ENCODE assay signal across 13 cellular contexts in the genomic region with DNA sequence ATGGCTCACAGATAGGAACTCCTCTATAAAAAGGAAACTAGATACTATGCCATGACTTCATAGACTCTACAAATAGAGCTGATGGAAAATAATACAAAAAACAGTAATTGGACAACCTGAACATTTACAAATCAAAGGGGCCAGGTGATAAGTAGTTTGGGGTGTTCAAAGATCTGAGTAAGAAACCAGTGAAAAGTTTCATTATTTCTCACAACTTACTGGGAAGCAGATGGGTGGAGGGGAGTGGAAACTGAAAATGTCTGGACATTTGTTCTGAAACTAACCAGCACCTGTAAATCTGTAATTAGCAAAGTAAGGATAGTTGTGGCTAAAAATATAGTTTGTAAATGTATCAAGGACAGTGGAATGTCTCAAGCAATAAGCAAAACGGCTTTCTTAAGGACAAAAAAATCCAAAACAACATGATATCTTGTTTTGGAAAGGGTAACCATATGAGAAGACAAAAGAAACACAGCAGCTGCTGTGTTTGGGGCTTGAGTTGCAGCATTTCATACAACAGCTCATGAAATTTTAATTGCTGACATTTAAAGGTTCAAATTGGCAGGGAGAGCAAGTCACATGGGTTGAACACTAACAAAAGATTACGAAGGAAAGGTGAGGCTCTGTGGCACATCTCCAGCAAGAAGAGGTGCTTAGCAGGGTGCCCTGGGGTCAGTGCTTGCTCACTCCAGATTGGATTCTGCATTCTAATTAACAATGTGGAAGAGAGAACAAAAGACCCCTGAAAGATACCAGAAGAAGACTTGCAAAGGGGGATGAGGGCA. TPM values are rescaled to one million over a fixed set of nuclear protein-coding genes. Genes with fewer than 3 reads are reported as not detected.
DNase-seq lines count a peak whose midpoint lies in the region; ATAC-seq, FAIRE-seq and TF ChIP-seq lines count a peak whose summit lies in the region.
"Had no signal": no experiment of that assay in that cellular context is flagged by ENCODE, and none has a peak within 500 bp of the region (broad histone marks: within the 10 kb centered on the region; RNA-seq: fewer than 3 reads in every experiment).

No MANE protein-coding gene starts in this region.

- H3K9me3 Mint-ChIP-seq in activated T-cell treated with anti-CD3 and anti-CD28 coated beads, Interleukin-2, amount 50 U/mL, for 72 hours: no peaks in the 10 kb centered on the region
- no peaks in the 10 kb centered on the region for H3K9me3 Mint-ChIP-seq in activated T-cell treated with anti-CD3 and anti-CD28 coated beads, Interleukin-2, amount 50 U/mL, for 24 hours
- H3K9me3 Mint-ChIP-seq: activated B cell treated with CpG ODN at 0.5 μM for 24 hours; activated T-cell treated with anti-CD3 and anti-CD28 coated beads, Interleukin-2, amount 50 U/mL, for 4 hours had no signal

- SMC1A ChIA-PET in GM12878 (lab: Charles Lee; ENCODE audit: uncharacterized antibody, unreplicated experiment): interaction anchor here (1.2 to 2.1 kb wide), 3 partner anchors 22 to 70 kb away, joined by 4 to 5 read pairs (median 4); no protein-coding TSS in a partner anchor

- POLR2A ChIA-PET in GM12878 (lab: Charles Lee): interaction anchor here (0.5 to 0.6 kb wide), 2 partner anchors 82 to 1935 kb away, joined by 3 read pairs; no protein-coding TSS in a partner anchor

- 3% methylated on average over 2 of the region's 2 CpGs for WGBS in GM12878 (ENCODE audit: insufficient coverage, insufficient replicate concordance, low lambda C conversion rate, missing lambda C conversion rate)

- H4K20me1 ChIP-seq in MM.1S (ENCODE audit: insufficient read depth, low read length) (no peaks in the 10 kb centered on the region), GM12878 (ENCODE audit: control insufficient read depth, insufficient read depth) (no peaks in the 10 kb centered on the region)

- FAIRE-seq in GM12878 (lab: Jason Lieb, UNC): peak; percentile 68
- FAIRE-seq: astrocyte had no signal

- no peaks in the 10 kb centered on the region for H3K27me3 ChIP-seq in MM.1S (replicated peaks; ENCODE audit: insufficient read depth, low read length)
- no peaks in the 10 kb centered on the region for H3K27me3 ChIP-seq in GM12878 (replicated peaks in 1 of 2; ENCODE audit: control insufficient read depth in 2 of 2, insufficient read depth in 2 of 2, low read length in 1 of 2)
- no peaks in the 10 kb centered on the region for H3K27me3 ChIP-seq in uterus

- peak overlapping the region; percentile 46; the same call in 1 of the 2 replicates for H3K27ac ChIP-seq in MM.1S (ENCODE audit: low read length)
- no peak overlapping the region; the same call in 1 of the 2 replicates for H3K27ac ChIP-seq in GM12878 (ENCODE audit: control insufficient read depth, insufficient read depth)
- peak overlapping the region; percentile 15 to 22 for H3K27ac ChIP-seq in uterus

- H3K79me2 ChIP-seq in MM.1S (ENCODE audit: low read length) (no peaks in the 10 kb centered on the region), GM12878 (ENCODE audit: control insufficient read depth, insufficient read depth, low read length) (no peaks in the 10 kb centered on the region)

- intact Hi-C loops in GM12878 (cut with micrococcal nuclease; ENCODE audit: unreplicated experiment) (loop anchor here (5.0 kb wide), 2 partner anchors 127 to 142 kb away; no protein-coding TSS in a partner anchor), uterus (cut with DNase I; ENCODE audit: low total_unique reads) (no loop called here)

- H3F3A ChIP-seq in MM.1S (ENCODE audit: insufficient read depth, low read length): peaks cover 12% of the 10 kb centered on the region

- H3K4me1 ChIP-seq in MM.1S (ENCODE audit: low read length) (peaks cover 35% of the 10 kb centered on the region), GM12878 (ENCODE audit: control insufficient read depth, insufficient read depth, low read length) (peaks cover 20% of the 10 kb centered on the region), uterus (no peaks in the 10 kb centered on the region)

- H3K36me3 ChIP-seq in MM.1S (replicated peaks; ENCODE audit: insufficient read depth, low read length): no peaks in the 10 kb centered on the region
- no peaks in the 10 kb centered on the region for H3K36me3 ChIP-seq in GM12878 (ENCODE audit: control insufficient read depth in 2 of 2, insufficient read depth in 2 of 2, low read length in 1 of 2)
- H3K36me3 ChIP-seq in uterus: no peaks in the 10 kb centered on the region

- H3K27ac Mint-ChIP-seq in activated T-cell treated with anti-CD3 and anti-CD28 coated beads, Interleukin-2, amount 50 U/mL, for 72 hours: peak overlapping the region; percentile 9
- H3K27ac Mint-ChIP-seq in activated T-cell treated with anti-CD3 and anti-CD28 coated beads, Interleukin-2, amount 50 U/mL, for 24 hours: no peak overlapping the region
- H3K27ac Mint-ChIP-seq: activated B cell treated with CpG ODN at 0.5 μM for 24 hours; naive thymus-derived CD4-positive, alpha-beta T cell had no signal

- DNase-seq in activated T-cell treated with anti-CD3 and anti-CD28 coated beads, Interleukin-2, amount 50 U/mL, for 72 hours: no peak
- DNase-seq in activated T-cell treated with anti-CD3 and anti-CD28 coated beads, Interleukin-2, amount 50 U/mL, for 24 hours: no peak
- DNase-seq in MM.1S: peak; percentile 37
- DNase-seq in GM12878 (ENCODE audit: low read depth, low spot score): peak; percentile 26
- no peak for DNase-seq in uterus
- DNase-seq in NCI-H1930 (lab: John Stamatoyannopoulos, UW): no peak
- DNase-seq: activated B cell treated with CpG ODN at 0.5 μM for 24 hours; activated T-cell treated with anti-CD3 and anti-CD28 coated beads, Interleukin-2, amount 50 U/mL, for 4 hours; naive thymus-derived CD4-positive, alpha-beta T cell; NCI-H1048 had no signal

- CTCF ChIA-PET in GM12878 (lab: Yijun Ruan, JAX): interaction anchor here (0.6 to 1.0 kb wide), 3 partner anchors 91 to 279 kb away, joined by 3 to 4 read pairs (median 3); no protein-coding TSS in a partner anchor

- H3K4me2 ChIP-seq in MM.1S (ENCODE audit: low read depth, low read length) (peak overlapping the region; percentile 71), GM12878 (ENCODE audit: control insufficient read depth, insufficient read depth) (peak overlapping the region; percentile 46; the same call in 1 of the 2 replicates)

- no TSS peak for BruUV-seq in GM12878 (replicated peaks; lab: Mats Ljungman, UMichigan)

- peak in 1 of 2 experiments; percentile 52; a peak in 1 of 4 replicates for TF ChIP-seq EP300 in GM12878 (IDR thresholded peaks at IDR 0.05; ENCODE audit: borderline replicate concordance in 1 of 2, control insufficient read depth in 1 of 2, low read depth in 2 of 2, low read length in 2 of 2)

- H2AFZ ChIP-seq in MM.1S (ENCODE audit: low read length): no peak overlapping the region
- H2AFZ ChIP-seq in GM12878 (ENCODE audit: control insufficient read depth, low read depth, low read length): no peak overlapping the region

- in situ Hi-C loops in GM12878 (cut with MboI): no loop called here

- H3K4me3 Mint-ChIP-seq in activated T-cell treated with anti-CD3 and anti-CD28 coated beads, Interleukin-2, amount 50 U/mL, for 72 hours: no peak overlapping the region
- no peak overlapping the region for H3K4me3 Mint-ChIP-seq in activated T-cell treated with anti-CD3 and anti-CD28 coated beads, Interleukin-2, amount 50 U/mL, for 24 hours
- H3K4me3 Mint-ChIP-seq: activated B cell treated with CpG ODN at 0.5 μM for 24 hours; activated T-cell treated with anti-CD3 and anti-CD28 coated beads, Interleukin-2, amount 50 U/mL, for 4 hours; naive thymus-derived CD4-positive, alpha-beta T cell had no signal

- H3K4me3 ChIP-seq in MM.1S (ENCODE audit: low read length): peak overlapping the region; percentile 15
- no peak overlapping the region for H3K4me3 ChIP-seq in GM12878
- H3K4me3 ChIP-seq in uterus: no peak overlapping the region

- no peaks in the 10 kb centered on the region for H3K9me2 ChIP-seq in MM.1S (replicated peaks; ENCODE audit: insufficient read depth, low read length)

- TF ChIP-seq CTCF in MM.1S (IDR thresholded peaks at IDR 0.05; ENCODE audit: low read length) (no peak), GM12878 (IDR thresholded peaks at IDR 0.05 in 2 of 3, conservative IDR thresholded peaks at IDR 0.05 in 1 of 3; ENCODE audit: control insufficient read depth in 2 of 3, extremely low read depth in 1 of 3, insufficient read depth in 1 of 3, low read depth in 3 of 3, low read length in 3 of 3) (no peak), uterus (IDR thresholded peaks at IDR 0.05) (no peak)

- H3K36me3 Mint-ChIP-seq in activated T-cell treated with anti-CD3 and anti-CD28 coated beads, Interleukin-2, amount 50 U/mL, for 72 hours (ENCODE audit: insufficient read depth in 2 of 2): no peaks in the 10 kb centered on the region
- no peaks in the 10 kb centered on the region for H3K36me3 Mint-ChIP-seq in activated T-cell treated with anti-CD3 and anti-CD28 coated beads, Interleukin-2, amount 50 U/mL, for 24 hours (ENCODE audit: low read depth)
- H3K36me3 Mint-ChIP-seq: naive thymus-derived CD4-positive, alpha-beta T cell had no signal

- H3K9me3 ChIP-seq in MM.1S (replicated peaks; ENCODE audit: insufficient read depth, low read length) (no peaks in the 10 kb centered on the region), GM12878 (replicated peaks; ENCODE audit: control insufficient read depth, insufficient read depth, low read length) (no peaks in the 10 kb centered on the region), uterus (no peaks in the 10 kb centered on the region)

- peaks cover 15% of the 10 kb centered on the region for H3K4me1 Mint-ChIP-seq in activated T-cell treated with anti-CD3 and anti-CD28 coated beads, Interleukin-2, amount 50 U/mL, for 72 hours (ENCODE audit: low read depth)
- H3K4me1 Mint-ChIP-seq in activated T-cell treated with anti-CD3 and anti-CD28 coated beads, Interleukin-2, amount 50 U/mL, for 24 hours (ENCODE audit: low read depth): peaks cover 7% of the 10 kb centered on the region
- H3K4me1 Mint-ChIP-seq: activated B cell treated with CpG ODN at 0.5 μM for 24 hours had no signal

- no peak for ATAC-seq in activated T-cell treated with anti-CD3 and anti-CD28 coated beads, Interleukin-2, amount 50 U/mL, for 72 hours (replicated peaks in 1 of 2)
- ATAC-seq in GM12878 (peak; percentile 74), GM21786 (IDR thresholded peaks at IDR 0.05; ENCODE audit: unreplicated experiment) (no peak), HG02763 (IDR thresholded peaks at IDR 0.05; ENCODE audit: unreplicated experiment) (no peak)
- ATAC-seq: activated T-cell treated with anti-CD3 and anti-CD28 coated beads, Interleukin-2, amount 50 U/mL, for 4 hours; naive thymus-derived CD4-positive, alpha-beta T cell had no signal

- H3K9ac ChIP-seq in MM.1S (ENCODE audit: low read length) (peak overlapping the region; percentile 7; the same call in 1 of the 2 replicates), GM12878 (ENCODE audit: control insufficient read depth, insufficient read depth, low read length) (no peak overlapping the region)

- RAD21 ChIA-PET in GM12878 (lab: Charles Lee; ENCODE audit: unreplicated experiment): interaction anchor here (1.1 kb wide), 1 partner anchor 46 kb away, joined by 4 read pairs; no protein-coding TSS in a partner anchor

- no peak for TF ChIP-seq RAD21 in GM12878 (IDR thresholded peaks at IDR 0.05; ENCODE audit: insufficient read depth, low read depth, low read length)

- H3K27me3 Mint-ChIP-seq in activated T-cell treated with anti-CD3 and anti-CD28 coated beads, Interleukin-2, amount 50 U/mL, for 72 hours (ENCODE audit: low read depth): peaks cover 9% of the 10 kb centered on the region
- peaks cover 10% of the 10 kb centered on the region for H3K27me3 Mint-ChIP-seq in activated T-cell treated with anti-CD3 and anti-CD28 coated beads, Interleukin-2, amount 50 U/mL, for 24 hours

- no peak for TF ChIP-seq POLR2A in GM12878 (IDR thresholded peaks at IDR 0.05; ENCODE audit: low read depth, low read length)
- TF ChIP-seq POLR2A in uterus (IDR thresholded peaks at IDR 0.05): no peak

RNA-seq across cellular contexts. Expression of gene THBS1, which starts 26.7 kb away (rescaled TPM):
- 1 to 10 TPM in 1 of 2 donors, under 1 TPM in 1; 0.99 to 1.3 TPM for total RNA-seq in activated T-cell treated with anti-CD3 and anti-CD28 coated beads, Interleukin-2, amount 50 U/mL, for 72 hours
- 0.06 TPM in 1 of 2 replicates, not detected in the other for total RNA-seq in GM12878 (2013; cell fraction: nucleolus; rRNA removed)
- 0.23 TPM in 1 of 2 replicates, not detected in the other for total RNA-seq in GM12878 (2014; rRNA removed)
- not detected in 2 replicates for total RNA-seq in GM12878 (2014; rRNA removed; fragmentation: Illumina TruSeq; extraction: Trizol)
- total RNA-seq in GM12878 (2021): 1.5 and 1.6 TPM in 2 replicates
- not detected for polyA plus RNA-seq in GM12878 (2011; ENCODE audit: low read depth)
- polyA plus RNA-seq in GM12878 (2011; rRNA removed): 0.08 and 0.09 TPM in 2 replicates
- 0.20 and 0.30 TPM in 2 replicates for polyA plus RNA-seq in GM12878 (2011; cell fraction: cytosol; rRNA removed)
- 0.16 and 0.19 TPM in 2 replicates for polyA plus RNA-seq in GM12878 (2011; cell fraction: nucleus; rRNA removed)
- 0.05 and 0.06 TPM in 2 replicates for polyA plus RNA-seq in GM12878 (2012)
- not detected in 2 replicates for polyA plus RNA-seq in GM12878 (2014; fragmentation: Illumina TruSeq; extraction: Trizol)
- polyA plus RNA-seq in GM12878 (2014; fragmentation: Nextera tagmentation; extraction: Ambion mirVana): under 1 TPM; under 0.01 to 0.02 TPM
- 0.03 TPM in 1 of 2 replicates, not detected in the other for polyA plus RNA-seq in GM12878 (2014; rRNA removed)
- under 1 TPM; 0.55 to 0.64 TPM for polyA plus RNA-seq in GM12878 (2016; fragmentation: Nextera tagmentation; extraction: Ambion mirVana)
- polyA minus RNA-seq in GM12878 (2011; rRNA and poly(A)+ RNA removed): 0.73 and 0.77 TPM in 2 replicates
- 1.2 and 1.5 TPM in 2 replicates for polyA minus RNA-seq in GM12878 (2011; cell fraction: cytosol; rRNA and poly(A)+ RNA removed)
- 0.73 and 1.7 TPM in 2 replicates for polyA minus RNA-seq in GM12878 (2011; cell fraction: nucleus; rRNA and poly(A)+ RNA removed)
- total RNA-seq in uterus: 100 to 1,000 TPM; 119 to 341 (median 210) TPM
- polyA plus RNA-seq: naive thymus-derived CD4-positive, alpha-beta T cell had no signal

Comparison
In these comparisons a context has a peak if more than half of its experiments do, and no peak if none do; other contexts are left out.
1. DNase-seq: peak in MM.1S (single experiment) and GM12878 (single experiment); none in activated T-cell treated with anti-CD3 and anti-CD28 coated beads, Interleukin-2, amount 50 U/mL, for 72 hours (0 of 2), activated T-cell treated with anti-CD3 and anti-CD28 coated beads, Interleukin-2, amount 50 U/mL, for 24 hours (single experiment), uterus (0 of 2) and NCI-H1930 (0 of 2).
2. RNA of gene THBS1, which starts 26.7 kb away (total RNA-seq): 119 to 341 TPM in uterus; 0.99 to 1.3 TPM in activated T-cell treated with anti-CD3 and anti-CD28 coated beads, Interleukin-2, amount 50 U/mL, for 72 hours and 0.06 to 1.6 TPM in GM12878; every median in the first group is over 10 times any median in the second.